Comparison of ENCODE assay signal across 15 cellular contexts in genomic region chr11:114379394-114380069, GRCh38. TPM values are rescaled to one million over a fixed set of nuclear protein-coding genes. Genes with fewer than 3 reads are reported as not detected.
DNase-seq lines count a peak whose midpoint lies in the region; ATAC-seq and TF ChIP-seq lines count a peak whose summit lies in the region.
"Had no signal": no experiment of that assay in that cellular context is flagged by ENCODE, and none has a peak within 500 bp of the region (broad histone marks: within the 10 kb centered on the region; RNA-seq: fewer than 3 reads in every experiment).

No MANE protein-coding gene starts in this region.

- H3K36me3 ChIP-seq in right atrium auricular region = no peaks in the 10 kb centered on the region
- no peaks in the 10 kb centered on the region for H3K36me3 ChIP-seq in OCI-LY3 (replicated peaks; ENCODE audit: low read depth, low read length)

- H3K4me3 Mint-ChIP-seq in activated T-cell treated with anti-CD3 and anti-CD28 coated beads, Interleukin-2, amount 50 U/mL, for 4 hours = no peak overlapping the region

- H3K27me3 ChIP-seq in right atrium auricular region (no peaks in the 10 kb centered on the region), OCI-LY3 (ENCODE audit: low read depth, low read length) (no peaks in the 10 kb centered on the region; the same call in 1 of the 2 replicates)

- TF ChIP-seq CTCF in right atrium auricular region (IDR thresholded peaks at IDR 0.05) = no peak
- TF ChIP-seq CTCF in OCI-LY3 (IDR thresholded peaks at IDR 0.05; ENCODE audit: low read depth, low read length) = no peak

- no peaks in the 10 kb centered on the region for H3K36me3 Mint-ChIP-seq in activated T-cell treated with anti-CD3 and anti-CD28 coated beads, Interleukin-2, amount 50 U/mL, for 4 hours (ENCODE audit: insufficient read depth)

- H3K27ac ChIP-seq in right atrium auricular region (no peak overlapping the region), OCI-LY3 (ENCODE audit: low read length) (no peak overlapping the region)
- H3K27ac ChIP-seq: C4-2B, HL-60 had no signal

- peak; percentile 33 for DNase-seq in left ventricle myocardium superior
- no peak for DNase-seq in right atrium auricular region (ENCODE audit: low spot score)
- DNase-seq in myocyte (ENCODE audit: low read depth) = peak; percentile 15
- DNase-seq in NCI-H446 treated with DMSO at 0.1 percent for 48 hours (lab: John Stamatoyannopoulos, UW) = no peak
- DNase-seq in activated T-cell treated with anti-CD3 and anti-CD28 coated beads, Interleukin-2, amount 50 U/mL, for 4 hours = no peak
- DNase-seq: ACHN; CD4-positive, alpha-beta T cell; DMS153; DMS79; GDM1; GM23248; HCEC 1CT had no signal

- H3K4me1 Mint-ChIP-seq in activated T-cell treated with anti-CD3 and anti-CD28 coated beads, Interleukin-2, amount 50 U/mL, for 4 hours (ENCODE audit: low read depth) = peaks cover 8% of the 10 kb centered on the region

- H3K4me3 ChIP-seq in right atrium auricular region = no peak overlapping the region
- H3K4me3 ChIP-seq in OCI-LY3 (ENCODE audit: low read length) = peak overlapping the region; percentile 54
- H3K4me3 ChIP-seq: GM23248 had no signal

- H3K9me3 ChIP-seq in right atrium auricular region (no peaks in the 10 kb centered on the region), OCI-LY3 (ENCODE audit: insufficient read depth, low read length) (no peaks in the 10 kb centered on the region)

- ATAC-seq in left ventricle myocardium superior = peak; percentile 85
- no peak for ATAC-seq in activated T-cell treated with anti-CD3 and anti-CD28 coated beads, Interleukin-2, amount 50 U/mL, for 4 hours

- intact Hi-C loops in left ventricle myocardium superior (cut with micrococcal nuclease) = no loop called here

- H4K20me1 ChIP-seq in OCI-LY3 (ENCODE audit: insufficient read depth, low read length) = no peaks in the 10 kb centered on the region

- H3K4me1 ChIP-seq in right atrium auricular region = no peaks in the 10 kb centered on the region
- peaks cover 45% of the 10 kb centered on the region for H3K4me1 ChIP-seq in OCI-LY3 (ENCODE audit: low read length)

- no peaks in the 10 kb centered on the region for H3K79me2 ChIP-seq in OCI-LY3 (ENCODE audit: low read length)

- peak overlapping the region; percentile 74 for H3K4me2 ChIP-seq in OCI-LY3 (ENCODE audit: low read length)

- H3K9me3 Mint-ChIP-seq in activated T-cell treated with anti-CD3 and anti-CD28 coated beads, Interleukin-2, amount 50 U/mL, for 4 hours = no peaks in the 10 kb centered on the region
- H3K9me3 Mint-ChIP-seq: CD4-positive, alpha-beta T cell had no signal

- H3K27me3 Mint-ChIP-seq in activated T-cell treated with anti-CD3 and anti-CD28 coated beads, Interleukin-2, amount 50 U/mL, for 4 hours (ENCODE audit: low read depth) = peaks cover 18% of the 10 kb centered on the region

- H2AFZ ChIP-seq in OCI-LY3 (ENCODE audit: low read depth, low read length) = no peak overlapping the region

- H3K9ac ChIP-seq in OCI-LY3 (ENCODE audit: low read length) = no peak overlapping the region
- H3K9ac ChIP-seq: GM23248 had no signal

RNA-seq across cellular contexts. Expression of gene C11orf71, which starts 20.8 kb away (rescaled TPM):
- total RNA-seq in left ventricle myocardium superior (9.4 TPM), right atrium auricular region (10 to 100 TPM in 1 of 2 donors, 1 to 10 TPM in 1; 6.5 to 10.2 TPM), myocyte (3.4 and 5.1 TPM in 2 replicates)
- polyA plus RNA-seq in myocyte (2012) = 3.1 TPM
- 1 to 10 TPM; 6.5 to 8.9 (median 8.2) TPM for total RNA-seq in activated T-cell treated with anti-CD3 and anti-CD28 coated beads, Interleukin-2, amount 50 U/mL, for 4 hours

RNA-seq across cellular contexts. Expression of gene RBM7, which starts 20.9 kb away (rescaled TPM):
- total RNA-seq in left ventricle myocardium superior (20.4 TPM), right atrium auricular region (10 to 100 TPM; 12.1 to 13.2 TPM), myocyte (15.9 and 19.1 TPM in 2 replicates)
- polyA plus RNA-seq in myocyte (2012) = 20.0 TPM
- 10 to 100 TPM; 27.5 to 33.0 (median 29.6) TPM for total RNA-seq in activated T-cell treated with anti-CD3 and anti-CD28 coated beads, Interleukin-2, amount 50 U/mL, for 4 hours

RNA-seq across cellular contexts. Expression of gene REXO2, which starts 59.7 kb away (rescaled TPM):
- total RNA-seq in left ventricle myocardium superior = 161 TPM
- total RNA-seq in right atrium auricular region = 100 to 1,000 TPM; 129 to 144 TPM
- total RNA-seq in myocyte = 87.5 and 98.0 TPM in 2 replicates
- polyA plus RNA-seq in myocyte (2012) = 177 TPM
- 10 to 100 TPM; 62.5 to 68.4 (median 66.5) TPM for total RNA-seq in activated T-cell treated with anti-CD3 and anti-CD28 coated beads, Interleukin-2, amount 50 U/mL, for 4 hours

Comparison
In these comparisons a context has a peak if more than half of its experiments do, and no peak if none do; other contexts are left out.
1. DNase-seq: peak in left ventricle myocardium superior (single experiment) and myocyte (single experiment); none in right atrium auricular region (single experiment), NCI-H446 treated with DMSO at 0.1 percent for 48 hours (single experiment) and activated T-cell treated with anti-CD3 and anti-CD28 coated beads, Interleukin-2, amount 50 U/mL, for 4 hours (single experiment).